Comparison of ENCODE assay signal across 1 cellular context in genomic region chr14:23114120-23114458, GRCh38.
TF ChIP-seq lines count a peak whose summit lies in the region.

No MANE protein-coding gene starts in this region.

TF ChIP-seq in GM23338, 12 proteins besides CTCF, POLR2A, EP300 and RAD21:
- TF ChIP-seq REST (IDR thresholded peaks at IDR 0.05; ENCODE audit: unreplicated experiment) (no peak), ZNF114 (CRISPR knock-in tag; IDR thresholded peaks at IDR 0.05) (no peak), ZNF331 (CRISPR knock-in tag; IDR thresholded peaks at IDR 0.05; ENCODE audit: low read depth) (no peak), STAT1 (IDR thresholded peaks at IDR 0.05; ENCODE audit: unreplicated experiment) (no peak), ETS1 (IDR thresholded peaks at IDR 0.05) (no peak), JUNB (IDR thresholded peaks at IDR 0.05; ENCODE audit: unreplicated experiment) (no peak), POLR2AphosphoS5 (IDR thresholded peaks at IDR 0.05; ENCODE audit: low read depth) (no peak), NANOG (IDR thresholded peaks at IDR 0.05; ENCODE audit: borderline replicate concordance) (no peak), CREB1 (CRISPR knock-in tag; IDR thresholded peaks at IDR 0.05; ENCODE audit: low read depth) (no peak), EZH2 (IDR thresholded peaks at IDR 0.05; ENCODE audit: low read depth, unreplicated experiment) (no peak), ZNF462 (CRISPR knock-in tag; IDR thresholded peaks at IDR 0.05) (no peak), EZH2phosphoT487 (IDR thresholded peaks at IDR 0.05; ENCODE audit: unreplicated experiment) (no peak)
